20 cellular contexts compared by ENCODE assay signal in the genomic region with DNA sequence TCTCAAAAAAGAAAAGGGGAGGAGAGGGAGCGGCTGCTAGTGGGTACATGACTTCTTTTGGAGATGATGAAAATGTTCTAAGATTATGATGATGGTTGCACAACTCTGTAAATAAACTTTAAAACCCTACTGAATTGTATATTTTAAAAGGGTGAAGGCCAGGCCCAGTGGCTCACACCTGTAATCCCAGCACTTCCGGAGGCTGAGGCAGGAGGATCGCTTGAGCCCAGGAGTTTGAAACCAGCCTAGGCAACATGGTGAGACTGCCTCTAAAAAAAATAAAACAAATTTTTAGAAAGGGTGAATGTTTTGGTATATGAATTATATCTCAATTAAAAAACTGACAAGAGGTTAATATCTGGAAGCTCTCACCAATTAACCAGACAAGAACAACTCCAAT. TPM values are rescaled to one million over a fixed set of nuclear protein-coding genes. Genes with fewer than 3 reads are reported as not detected.
DNase-seq lines count a peak whose midpoint lies in the region; ATAC-seq and TF ChIP-seq lines count a peak whose summit lies in the region.
"Had no signal": no experiment of that assay in that cellular context is flagged by ENCODE, and none has a peak within 500 bp of the region (broad histone marks: within the 10 kb centered on the region; RNA-seq: fewer than 3 reads in every experiment).

No MANE protein-coding gene starts in this region.

- H3K27me3 Mint-ChIP-seq in activated CD4-positive, alpha-beta T cell treated with anti-CD3 and anti-CD28 coated beads, Interleukin-2, amount 10 ng/mL, durations not matched to agents 24 days and 14 days, result peaks cover 2% of the 10 kb centered on the region
- H3K27me3 Mint-ChIP-seq in activated naive CD8-positive, alpha-beta T cell treated with anti-CD3 and anti-CD28 coated beads, Interleukin-2, amount 10 ng/mL, durations not matched to agents 7 days and 5 days, result peaks cover 11% of the 10 kb centered on the region
- no peaks in the 10 kb centered on the region for H3K27me3 Mint-ChIP-seq in activated naive CD8-positive, alpha-beta T cell treated with anti-CD3 and anti-CD28 coated beads, Interleukin-2, amount 50 U/mL, for 24 hours
- no peaks in the 10 kb centered on the region for H3K27me3 Mint-ChIP-seq in CD4-positive, CD25-positive, alpha-beta regulatory T cell
- H3K27me3 Mint-ChIP-seq: B cell; CD4-positive, alpha-beta memory T cell had no signal

- H3K4me1 Mint-ChIP-seq in activated CD4-positive, alpha-beta T cell treated with anti-CD3 and anti-CD28 coated beads, Interleukin-2, amount 10 ng/mL, durations not matched to agents 24 days and 14 days, result peaks cover 21% of the 10 kb centered on the region
- peaks cover 20% of the 10 kb centered on the region for H3K4me1 Mint-ChIP-seq in activated naive CD8-positive, alpha-beta T cell treated with anti-CD3 and anti-CD28 coated beads, Interleukin-2, amount 10 ng/mL, durations not matched to agents 7 days and 5 days
- peaks cover 14% of the 10 kb centered on the region for H3K4me1 Mint-ChIP-seq in activated naive CD8-positive, alpha-beta T cell treated with anti-CD3 and anti-CD28 coated beads, Interleukin-2, amount 50 U/mL, for 24 hours
- peaks cover 8 to 38% (median 23%) of the 10 kb centered on the region in 4 donors for H3K4me1 Mint-ChIP-seq in CD4-positive, CD25-positive, alpha-beta regulatory T cell
- H3K4me1 Mint-ChIP-seq: B cell, GM23338 had no signal

- H3K27ac ChIP-seq in CD4-positive, CD25-positive, alpha-beta regulatory T cell (ENCODE audit: insufficient read depth, low read length, poor library complexity, severe bottlenecking), result no peak overlapping the region
- no peak overlapping the region for H3K27ac ChIP-seq in ascending aorta
- H3K27ac ChIP-seq: BLaER1 treated with 17β-estradiol and CSF1 and Interleukin-3, amounts not matched to agents 10 nM and 100 nM; HL-60 had no signal

- no peaks in the 10 kb centered on the region for H3F3A ChIP-seq in Loucy (ENCODE audit: low read depth)

- H3K4me1 ChIP-seq in CD4-positive, CD25-positive, alpha-beta regulatory T cell (ENCODE audit: control insufficient read depth, insufficient read depth, low read length, poor library complexity, severe bottlenecking), result peaks cover 16% of the 10 kb centered on the region
- H3K4me1 ChIP-seq in Loucy (ENCODE audit: insufficient read depth, low read length, poor library complexity, severe bottlenecking), result peaks cover 12% of the 10 kb centered on the region
- H3K4me1 ChIP-seq in ascending aorta, result no peaks in the 10 kb centered on the region

- DNase-seq in activated CD4-positive, alpha-beta T cell treated with anti-CD3 and anti-CD28 coated beads, Interleukin-2, amount 10 ng/mL, durations not matched to agents 24 days and 14 days, result no peak
- no peak for DNase-seq in activated CD4-positive, alpha-beta T cell treated with anti-CD3 and anti-CD28 coated beads for 48 hours
- DNase-seq in activated naive CD8-positive, alpha-beta T cell treated with anti-CD3 and anti-CD28 coated beads, Interleukin-2, amount 10 ng/mL, durations not matched to agents 7 days and 5 days, result no peak
- DNase-seq in activated naive CD8-positive, alpha-beta T cell treated with anti-CD3 and anti-CD28 coated beads, Interleukin-2, amount 50 U/mL, for 24 hours, result no peak
- DNase-seq in CD4-positive, CD25-positive, alpha-beta regulatory T cell, result no peak
- DNase-seq in SIG-M5 treated with dmso at 0.1 percent for 504 hours (lab: John Stamatoyannopoulos, UW; ENCODE audit: unreplicated experiment) (no peak), ascending aorta (ENCODE audit: low spot score in 2 of 2) (no peak)
- DNase-seq: CD4-positive, alpha-beta memory T cell; DMS153; DMS79; GDM1; H7; HFFc6; IMR-90 had no signal

- H3K9ac ChIP-seq in Loucy (ENCODE audit: low read depth, low read length, poor library complexity, severe bottlenecking), result no peak overlapping the region
- H3K9ac ChIP-seq: BLaER1 treated with 17β-estradiol and CSF1 and Interleukin-3, amounts not matched to agents 10 nM and 100 nM had no signal

- TF ChIP-seq CTCF in Loucy (conservative IDR thresholded peaks at IDR 0.05; ENCODE audit: low read length), result no peak
- no peak for TF ChIP-seq CTCF in ascending aorta (IDR thresholded peaks at IDR 0.05)

- intact Hi-C loops in activated CD4-positive, alpha-beta T cell treated with anti-CD3 and anti-CD28 coated beads, Interleukin-2, amount 10 ng/mL, durations not matched to agents 24 days and 14 days (cut with micrococcal nuclease), result no loop called here
- intact Hi-C loops in ascending aorta (cut with DNase I), result no loop called here

- peaks cover 8% of the 10 kb centered on the region for H3K36me3 Mint-ChIP-seq in activated CD4-positive, alpha-beta T cell treated with anti-CD3 and anti-CD28 coated beads, Interleukin-2, amount 10 ng/mL, durations not matched to agents 24 days and 14 days (ENCODE audit: low read depth)
- peaks cover 2% of the 10 kb centered on the region for H3K36me3 Mint-ChIP-seq in activated naive CD8-positive, alpha-beta T cell treated with anti-CD3 and anti-CD28 coated beads, Interleukin-2, amount 10 ng/mL, durations not matched to agents 7 days and 5 days
- no peaks in the 10 kb centered on the region for H3K36me3 Mint-ChIP-seq in activated naive CD8-positive, alpha-beta T cell treated with anti-CD3 and anti-CD28 coated beads, Interleukin-2, amount 50 U/mL, for 24 hours (ENCODE audit: low read depth)
- peaks cover 3% of the 10 kb centered on the region for H3K36me3 Mint-ChIP-seq in CD4-positive, CD25-positive, alpha-beta regulatory T cell

- H3K27ac Mint-ChIP-seq in activated CD4-positive, alpha-beta T cell treated with anti-CD3 and anti-CD28 coated beads, Interleukin-2, amount 10 ng/mL, durations not matched to agents 24 days and 14 days, result no peak overlapping the region
- H3K27ac Mint-ChIP-seq in activated naive CD8-positive, alpha-beta T cell treated with anti-CD3 and anti-CD28 coated beads, Interleukin-2, amount 10 ng/mL, durations not matched to agents 7 days and 5 days, result no peak overlapping the region
- no peak overlapping the region for H3K27ac Mint-ChIP-seq in activated naive CD8-positive, alpha-beta T cell treated with anti-CD3 and anti-CD28 coated beads, Interleukin-2, amount 50 U/mL, for 24 hours
- H3K27ac Mint-ChIP-seq in CD4-positive, CD25-positive, alpha-beta regulatory T cell, result no peak overlapping the region
- H3K27ac Mint-ChIP-seq: B cell, GM23338, HFFc6 had no signal

- peak overlapping the region; percentile 26 for H3K4me3 Mint-ChIP-seq in activated CD4-positive, alpha-beta T cell treated with anti-CD3 and anti-CD28 coated beads, Interleukin-2, amount 10 ng/mL, durations not matched to agents 24 days and 14 days
- H3K4me3 Mint-ChIP-seq in activated naive CD8-positive, alpha-beta T cell treated with anti-CD3 and anti-CD28 coated beads, Interleukin-2, amount 10 ng/mL, durations not matched to agents 7 days and 5 days, result peak overlapping the region; percentile 7
- no peak overlapping the region for H3K4me3 Mint-ChIP-seq in activated naive CD8-positive, alpha-beta T cell treated with anti-CD3 and anti-CD28 coated beads, Interleukin-2, amount 50 U/mL, for 24 hours
- H3K4me3 Mint-ChIP-seq in CD4-positive, CD25-positive, alpha-beta regulatory T cell, result peak overlapping the region in 2 of 4 donors; percentile 72 to 87
- H3K4me3 Mint-ChIP-seq: B cell, GM23338, HFFc6 had no signal

- H3K27me3 ChIP-seq in CD4-positive, CD25-positive, alpha-beta regulatory T cell (ENCODE audit: control insufficient read depth, insufficient read depth, low read length), result no peaks in the 10 kb centered on the region
- H3K27me3 ChIP-seq in Loucy (ENCODE audit: insufficient read depth, low read length, poor library complexity, severe bottlenecking), result no peaks in the 10 kb centered on the region
- H3K27me3 ChIP-seq in ascending aorta, result no peaks in the 10 kb centered on the region
- H3K27me3 ChIP-seq: BLaER1 treated with 17β-estradiol and CSF1 and Interleukin-3, amounts not matched to agents 10 nM and 100 nM had no signal

- H3K9me3 ChIP-seq in CD4-positive, CD25-positive, alpha-beta regulatory T cell (ENCODE audit: control insufficient read depth in 2 of 2, low read length in 2 of 2), result no peaks in the 10 kb centered on the region
- H3K9me3 ChIP-seq in Loucy (ENCODE audit: insufficient read depth, low read depth, low read length), result no peaks in the 10 kb centered on the region
- no peaks in the 10 kb centered on the region for H3K9me3 ChIP-seq in ascending aorta

- no peak overlapping the region for H2AFZ ChIP-seq in Loucy (ENCODE audit: low read length)
- H2AFZ ChIP-seq: GM23338 had no signal

- H3K9me2 ChIP-seq in Loucy (replicated peaks; ENCODE audit: low read depth, low read length), result no peaks in the 10 kb centered on the region

- peaks cover 5% of the 10 kb centered on the region for H3K9me3 Mint-ChIP-seq in activated CD4-positive, alpha-beta T cell treated with anti-CD3 and anti-CD28 coated beads, Interleukin-2, amount 10 ng/mL, durations not matched to agents 24 days and 14 days
- H3K9me3 Mint-ChIP-seq in activated naive CD8-positive, alpha-beta T cell treated with anti-CD3 and anti-CD28 coated beads, Interleukin-2, amount 10 ng/mL, durations not matched to agents 7 days and 5 days, result no peaks in the 10 kb centered on the region
- H3K9me3 Mint-ChIP-seq in activated naive CD8-positive, alpha-beta T cell treated with anti-CD3 and anti-CD28 coated beads, Interleukin-2, amount 50 U/mL, for 24 hours, result no peaks in the 10 kb centered on the region
- peaks cover 0 to 1% (median 0%) of the 10 kb centered on the region in 7 donors for H3K9me3 Mint-ChIP-seq in CD4-positive, CD25-positive, alpha-beta regulatory T cell
- H3K9me3 Mint-ChIP-seq: GM23338, HFFc6 had no signal

- H3K79me2 ChIP-seq in Loucy (ENCODE audit: insufficient read depth, low read length), result no peaks in the 10 kb centered on the region

- peak overlapping the region; percentile 74 for H3K4me2 ChIP-seq in Loucy (ENCODE audit: low read depth, low read length, poor library complexity, severe bottlenecking)
- H3K4me2 ChIP-seq: BLaER1 treated with 17β-estradiol and CSF1 and Interleukin-3, amounts not matched to agents 10 nM and 100 nM; GM23338 had no signal

- H3K4me3 ChIP-seq in CD4-positive, CD25-positive, alpha-beta regulatory T cell (ENCODE audit: low read depth, low read length), result peak overlapping the region; percentile 18
- no peak overlapping the region for H3K4me3 ChIP-seq in Loucy (ENCODE audit: low read length, poor library complexity, severe bottlenecking)
- no peak overlapping the region for H3K4me3 ChIP-seq in ascending aorta
- H3K4me3 ChIP-seq: BLaER1 treated with 17β-estradiol and CSF1 and Interleukin-3, amounts not matched to agents 10 nM and 100 nM; GM23338 had no signal

- ATAC-seq in activated naive CD8-positive, alpha-beta T cell treated with anti-CD3 and anti-CD28 coated beads, Interleukin-2, amount 10 ng/mL, durations not matched to agents 7 days and 5 days (ENCODE audit: low read depth), result no peak
- no peak for ATAC-seq in activated naive CD8-positive, alpha-beta T cell treated with anti-CD3 and anti-CD28 coated beads, Interleukin-2, amount 50 U/mL, for 24 hours
- no peak for ATAC-seq in CD4-positive, CD25-positive, alpha-beta regulatory T cell (ENCODE audit: low read depth in 2 of 2)
- ATAC-seq: GM23338, HCT116 had no signal

- no peaks in the 10 kb centered on the region for H3K36me3 ChIP-seq in CD4-positive, CD25-positive, alpha-beta regulatory T cell (ENCODE audit: control insufficient read depth, insufficient read depth, low read length)
- H3K36me3 ChIP-seq in Loucy (ENCODE audit: insufficient read depth, low read length) (no peaks in the 10 kb centered on the region), ascending aorta (no peaks in the 10 kb centered on the region)
- H3K36me3 ChIP-seq: BLaER1 treated with 17β-estradiol and CSF1 and Interleukin-3, amounts not matched to agents 10 nM and 100 nM had no signal

- no peaks in the 10 kb centered on the region for H4K20me1 ChIP-seq in Loucy (ENCODE audit: insufficient read depth, low read length, poor library complexity, severe bottlenecking)
- H4K20me1 ChIP-seq: BLaER1 treated with 17β-estradiol and CSF1 and Interleukin-3, amounts not matched to agents 10 nM and 100 nM had no signal

- POLR2A ChIA-PET in activated naive CD8-positive, alpha-beta T cell treated with anti-CD3 and anti-CD28 coated beads, Interleukin-2, amount 10 ng/mL, durations not matched to agents 7 days and 5 days (lab: Charles Lee), result interaction anchor here (0.5 to 2.7 kb wide), 5 partner anchors 13 to 217 kb away, joined by 3 to 37 read pairs (median 28); a partner anchor contains a TSS

RNA-seq across cellular contexts. Expression of a gene that starts 45.4 kb away (rescaled TPM):
- total RNA-seq in activated CD4-positive, alpha-beta T cell treated with anti-CD3 and anti-CD28 coated beads, Interleukin-2, amount 10 ng/mL, durations not matched to agents 24 days and 14 days, result 54.7 and 55.9 TPM in 2 replicates
- 10 to 100 TPM; 48.0 to 48.1 TPM for total RNA-seq in activated naive CD8-positive, alpha-beta T cell treated with anti-CD3 and anti-CD28 coated beads, Interleukin-2, amount 10 ng/mL, durations not matched to agents 7 days and 5 days
- total RNA-seq in CD4-positive, CD25-positive, alpha-beta regulatory T cell, result 41.7 TPM
- 10 to 100 TPM; 38.1 to 66.3 (median 54.4) TPM for polyA plus RNA-seq in CD4-positive, CD25-positive, alpha-beta regulatory T cell
- 8.7 TPM for total RNA-seq in ascending aorta
